In genomic region chr14:76488551-76488950, GRCh38 we compare ENCODE assay signal across 22 cellular contexts.
"Had no signal": no experiment of that assay in that cellular context is flagged by ENCODE, and none has a peak within 500 bp of the region (broad histone marks: within the 10 kb centered on the region; RNA-seq: fewer than 3 reads in every experiment).

No MANE protein-coding gene starts in this region.

- H3K9me3 ChIP-seq: left ventricle myocardium inferior, pancreas, prostate gland, tibial nerve, uterus had no signal

- H3K27me3 ChIP-seq: hepatocyte, pancreas, tibial nerve, uterus had no signal

- H3K4me3 ChIP-seq: hepatocyte, left ventricle myocardium inferior, lung, pancreas, prostate gland, skin epidermis, tibial nerve, uterus had no signal

- H3K4me2 ChIP-seq: hepatocyte had no signal

- H2AFZ ChIP-seq: hepatocyte had no signal

- ATAC-seq: natural killer cell; pancreas; right cardiac atrium; sciatic nerve; stimulated activated memory B cell treated with anti-CD40 and anti-IgM and Interleukin-4, amounts not matched to agents 10 μg/mL and 1 μg/mL and 100 μg/mL, for 72 hours; stimulated activated naive CD8-positive, alpha-beta T cell treated with anti-CD3 and anti-CD28 coated beads, Interleukin-15, amount 100 ng/mL, for 72 hours had no signal

- H3K27ac ChIP-seq: hepatocyte, left ventricle myocardium inferior, pancreas, prostate gland, skin epidermis, tibial nerve, uterus had no signal

- H3K36me3 ChIP-seq: left ventricle myocardium inferior, pancreas, prostate gland, tibial nerve, uterus had no signal

- FAIRE-seq: pancreas had no signal

- H3K4me1 ChIP-seq: left ventricle myocardium inferior, pancreas, prostate gland, tibial nerve, uterus had no signal

- DNase-seq: islet precursor cell; left ventricle myocardium inferior; mesendoderm; naive B cell; natural killer cell; nephron progenitor cell; nucleus accumbens; pancreas; retina; right cardiac atrium; stimulated activated CD4-positive, alpha-beta T cell treated with anti-CD3 and anti-CD28 coated beads, Interleukin-4, amount 100 ng/mL, for 24 hours; stimulated activated naive CD4-positive, alpha-beta T cell treated with Interleukin-2 at 50 U/mL for 16 hours; stimulated activated naive CD8-positive, alpha-beta T cell treated with anti-CD3 and anti-CD28 coated beads, Interleukin-15, amount 100 ng/mL, for 72 hours; substantia nigra; uterus had no signal
